ENCODE assay signal across 28 cellular contexts in the genomic region with DNA sequence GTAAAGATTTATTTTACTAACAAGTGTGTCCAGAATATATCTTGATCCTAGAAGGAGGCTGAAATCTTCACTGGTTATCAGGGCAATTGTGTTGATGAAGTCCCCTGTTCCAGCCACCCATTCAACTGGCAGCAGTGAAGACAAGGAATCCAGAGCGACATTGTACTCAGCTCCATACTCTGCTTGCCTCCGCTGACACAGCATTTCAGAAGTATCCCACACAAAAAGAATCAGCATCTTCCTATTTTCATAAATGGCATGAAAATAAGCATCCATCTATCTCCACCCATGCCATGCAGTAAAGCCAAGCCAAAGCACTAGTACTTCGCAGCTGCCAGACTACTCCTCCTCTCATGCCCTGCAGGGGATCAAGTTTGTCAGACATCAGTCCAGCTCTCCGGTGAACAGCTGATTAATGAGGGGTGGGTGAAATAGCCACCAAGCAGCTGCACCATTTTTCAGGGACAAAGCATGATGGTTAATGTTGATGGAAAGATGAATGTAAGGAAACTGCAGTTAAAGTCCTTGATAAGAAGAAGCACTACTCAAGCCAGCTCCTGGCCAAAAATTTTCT. TPM values are rescaled to one million over a fixed set of nuclear protein-coding genes. Genes with fewer than 3 reads are reported as not detected.
"Had no signal": no experiment of that assay in that cellular context is flagged by ENCODE, and none has a peak within 500 bp of the region (broad histone marks: within the 10 kb centered on the region; RNA-seq: fewer than 3 reads in every experiment).

No MANE protein-coding gene starts in this region.

- H3K27ac ChIP-seq: body of pancreas, esophagus muscularis mucosa, foreskin keratinocyte, gastrocnemius medialis, heart left ventricle had no signal

- DNase-seq: activated CD4-positive, alpha-beta memory T cell treated with anti-CD3 and anti-CD28 coated beads, Interleukin-2, amount 10 ng/mL, durations not matched to agents 7 days and 5 days; activated CD4-positive, alpha-beta T cell treated with anti-CD3 and anti-CD28 coated beads for 1 hour; activated CD4-positive, alpha-beta T cell treated with anti-CD3 and anti-CD28 coated beads for 4 hours; activated CD4-positive, alpha-beta T cell treated with anti-CD3 and anti-CD28 coated beads, Interleukin-2, amount 10 ng/mL, durations not matched to agents 7 days and 5 days; activated CD4-positive, alpha-beta T cell treated with anti-CD3 and anti-CD28 coated beads, Interleukin-2, amount 50 U/mL, for 4 hours; activated CD8-positive, alpha-beta memory T cell treated with anti-CD3 and anti-CD28 coated beads, Interleukin-2, amount 50 U/mL, for 48 hours; activated gamma-delta T cell; activated naive CD4-positive, alpha-beta T cell; activated naive CD4-positive, alpha-beta T cell treated with anti-CD3 and anti-CD28 coated beads, Interleukin-2, amount 50 U/mL, for 16 hours; activated T-cell treated with anti-CD3 and anti-CD28 coated beads for 4 hours; activated T-cell treated with anti-CD3 and anti-CD28 coated beads, Interleukin-2, amount 50 U/mL, for 24 hours; activated T-cell treated with anti-CD3 and anti-CD28 coated beads, Interleukin-2, amount 50 U/mL, for 72 hours; amniotic stem cell; anterior cingulate cortex; body of pancreas; caudate nucleus; cortex of kidney; dermis blood vessel endothelial cell; effector CD4-positive, alpha-beta T cell; effector memory CD8-positive, alpha-beta T cell; erythroblast; foreskin keratinocyte; gastrocnemius medialis; glutamatergic neuron; heart left ventricle; T-helper 2 cell had no signal

- H3K9me3 ChIP-seq: body of pancreas, esophagus muscularis mucosa, gastrocnemius medialis, heart left ventricle had no signal

- H3K4me3 ChIP-seq: body of pancreas, esophagus muscularis mucosa, gastrocnemius medialis, heart left ventricle had no signal

- H3K36me3 ChIP-seq: esophagus muscularis mucosa, gastrocnemius medialis, heart left ventricle had no signal

- H3K4me1 ChIP-seq: body of pancreas, esophagus muscularis mucosa, foreskin keratinocyte, gastrocnemius medialis, heart left ventricle had no signal

- ATAC-seq: activated T-cell treated with anti-CD3 and anti-CD28 coated beads, Interleukin-2, amount 50 U/mL, for 72 hours; body of pancreas; effector memory CD8-positive, alpha-beta T cell; foreskin keratinocyte; gastrocnemius medialis; heart left ventricle had no signal

- H3K27me3 ChIP-seq: body of pancreas, esophagus muscularis mucosa, foreskin keratinocyte, gastrocnemius medialis, heart left ventricle had no signal

RNA-seq across cellular contexts. Expression of gene COL25A1, which starts 54.0 kb away (rescaled TPM):
- total RNA-seq: activated CD4-positive, alpha-beta memory T cell treated with anti-CD3 and anti-CD28 coated beads, Interleukin-2, amount 10 ng/mL, durations not matched to agents 7 days and 5 days; activated CD4-positive, alpha-beta T cell treated with anti-CD3 and anti-CD28 coated beads, Interleukin-2, amount 10 ng/mL, durations not matched to agents 7 days and 5 days; foreskin keratinocyte; T-helper 1 cell treated with Interleukin-12 subunit alpha and Interleukin-12 subunit beta and Interleukin-4 antibody, amounts not matched to agents 30 ng/mL and 1 ng/mL, for 36 hours had no signal
- polyA plus RNA-seq: foreskin keratinocyte had no signal
